ENCODE assay signal across 8 cellular contexts in genomic region chr11:125591659-125592304, GRCh38. TPM values are rescaled to one million over a fixed set of nuclear protein-coding genes. Genes with fewer than 3 reads are reported as not detected.
DNase-seq lines count a peak whose midpoint lies in the region; ATAC-seq lines count a peak whose summit lies in the region.

No MANE protein-coding gene starts in this region.

- in situ Hi-C loops in ACHN (cut with HindIII; ENCODE audit: low pct_ligation_motif_present, low pct_unique_long_range_greater_than_20kb, low sequenced_read_pairs): no loop called here

- no peaks in the 10 kb centered on the region for H3K27me3 Mint-ChIP-seq in activated naive CD8-positive, alpha-beta T cell

- DNase-seq in ACHN: peak; percentile 39
- DNase-seq in RPMI8226: peak; percentile 15
- peak; percentile 41 for DNase-seq in left ventricle myocardium superior
- DNase-seq in renal cortical epithelial cell (ENCODE audit: low read depth): peak; percentile 42
- no peak for DNase-seq in pons (ENCODE audit: low spot score)

- intact Hi-C loops in left ventricle myocardium superior (cut with micrococcal nuclease): no loop called here

- H3K27ac Mint-ChIP-seq in activated naive CD8-positive, alpha-beta T cell: peak overlapping the region; percentile 99

- H3K9me3 Mint-ChIP-seq in activated naive CD8-positive, alpha-beta T cell (ENCODE audit: low read depth): no peaks in the 10 kb centered on the region

- H3K4me1 Mint-ChIP-seq in activated naive CD8-positive, alpha-beta T cell (ENCODE audit: low read depth): peaks cover 41% of the 10 kb centered on the region

- peaks cover 5% of the 10 kb centered on the region for H3K36me3 Mint-ChIP-seq in activated naive CD8-positive, alpha-beta T cell

- H3K4me3 Mint-ChIP-seq in activated naive CD8-positive, alpha-beta T cell: peak overlapping the region; percentile 98

- peak; percentile 1 for ATAC-seq in GM18519 (IDR thresholded peaks at IDR 0.05; ENCODE audit: low FRiP score, unreplicated experiment)
- peak; percentile 8 for ATAC-seq in HG02981 (IDR thresholded peaks at IDR 0.05; ENCODE audit: unreplicated experiment)
- peak; percentile 36 for ATAC-seq in left ventricle myocardium superior

RNA-seq across cellular contexts. Expression of gene STT3A, which starts 0.9 kb away (rescaled TPM):
- 58.6 TPM for total RNA-seq in left ventricle myocardium superior
- 165 and 225 TPM in 2 replicates for total RNA-seq in renal cortical epithelial cell

RNA-seq across cellular contexts. Expression of gene EI24, which starts 22.5 kb away (rescaled TPM):
- total RNA-seq in left ventricle myocardium superior (63.0 TPM), renal cortical epithelial cell (141 and 155 TPM in 2 replicates)

RNA-seq across cellular contexts. Expression of gene CHEK1, which starts 33.2 kb away (rescaled TPM):
- total RNA-seq in left ventricle myocardium superior (1.5 TPM), renal cortical epithelial cell (22.1 and 39.2 TPM in 2 replicates)
